In the genomic region with DNA sequence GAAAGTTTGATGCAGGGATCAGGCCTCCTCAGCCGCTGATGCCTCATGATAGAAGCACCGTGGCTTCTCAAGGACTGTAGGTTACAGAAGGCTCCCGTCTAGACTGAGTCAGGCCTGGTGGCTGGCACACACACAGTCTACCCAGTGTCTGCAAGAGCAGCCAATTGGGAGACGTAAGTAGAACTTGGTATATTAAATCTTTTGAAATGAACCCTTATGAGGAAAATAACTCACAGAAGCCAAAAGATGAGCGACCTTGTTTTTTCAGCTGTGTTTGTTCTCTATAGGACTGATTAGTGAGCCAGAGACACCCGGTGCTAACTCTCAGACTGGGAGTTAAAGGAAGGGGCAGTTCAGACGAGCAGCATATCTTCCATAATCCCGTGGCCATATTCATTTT, we compare ENCODE assay signal across 19 cellular contexts. TPM values are rescaled to one million over a fixed set of nuclear protein-coding genes. Genes with fewer than 3 reads are reported as not detected.
DNase-seq lines count a peak whose midpoint lies in the region; ATAC-seq and TF ChIP-seq lines count a peak whose summit lies in the region.
"Had no signal": no experiment of that assay in that cellular context is flagged by ENCODE, and none has a peak within 500 bp of the region (broad histone marks: within the 10 kb centered on the region; RNA-seq: fewer than 3 reads in every experiment).

No MANE protein-coding gene starts in this region.

- H3K4me1 Mint-ChIP-seq in WTC11: peaks cover 68% of the 10 kb centered on the region
- peaks cover 5% of the 10 kb centered on the region for H3K4me1 Mint-ChIP-seq in stimulated activated memory B cell treated with anti-CD40 and anti-IgM and Interleukin-4, amounts not matched to agents 10 μg/mL and 1 μg/mL and 100 μg/mL, for 72 hours

- H3K27ac Mint-ChIP-seq in WTC11: no peak overlapping the region
- no peak overlapping the region for H3K27ac Mint-ChIP-seq in stimulated activated memory B cell treated with anti-CD40 and anti-IgM and Interleukin-4, amounts not matched to agents 10 μg/mL and 1 μg/mL and 100 μg/mL, for 72 hours
- H3K27ac Mint-ChIP-seq: CD4-positive, CD25-positive, alpha-beta regulatory T cell had no signal

- no peaks in the 10 kb centered on the region for H3K36me3 Mint-ChIP-seq in WTC11
- no peaks in the 10 kb centered on the region for H3K36me3 Mint-ChIP-seq in stimulated activated memory B cell treated with anti-CD40 and anti-IgM and Interleukin-4, amounts not matched to agents 10 μg/mL and 1 μg/mL and 100 μg/mL, for 72 hours
- H3K36me3 Mint-ChIP-seq: CD4-positive, CD25-positive, alpha-beta regulatory T cell had no signal

- CTCF ChIA-PET in WTC11 (lab: Charles Lee): interaction anchor here (2.6 kb wide), 1 partner anchor 229 kb away, joined by 10 read pairs; no protein-coding TSS in a partner anchor

- H3K9me3 Mint-ChIP-seq in WTC11: no peaks in the 10 kb centered on the region
- peaks cover 3% of the 10 kb centered on the region for H3K9me3 Mint-ChIP-seq in stimulated activated memory B cell treated with anti-CD40 and anti-IgM and Interleukin-4, amounts not matched to agents 10 μg/mL and 1 μg/mL and 100 μg/mL, for 72 hours

- intact Hi-C loops in left colon (cut with DNase I, micrococcal nuclease): no loop called here

- H3K27me3 Mint-ChIP-seq in WTC11 (ENCODE audit: low read depth): peaks cover 30% of the 10 kb centered on the region
- H3K27me3 Mint-ChIP-seq in stimulated activated memory B cell treated with anti-CD40 and anti-IgM and Interleukin-4, amounts not matched to agents 10 μg/mL and 1 μg/mL and 100 μg/mL, for 72 hours: peaks cover 27% of the 10 kb centered on the region

- no peak overlapping the region for H3K4me3 Mint-ChIP-seq in WTC11
- H3K4me3 Mint-ChIP-seq in stimulated activated memory B cell treated with anti-CD40 and anti-IgM and Interleukin-4, amounts not matched to agents 10 μg/mL and 1 μg/mL and 100 μg/mL, for 72 hours: no peak overlapping the region
- H3K4me3 Mint-ChIP-seq: CD4-positive, CD25-positive, alpha-beta regulatory T cell had no signal

- POLR2A ChIA-PET in WTC11 (lab: Charles Lee): no interaction called here

- DNase-seq in DMS53 treated with DMSO at 0.1 percent for 48 hours (lab: John Stamatoyannopoulos, UW; ENCODE audit: unreplicated experiment) (peak; percentile 13), NCI-H1092 treated with DMSO at 0.1 percent for 48 hours (lab: John Stamatoyannopoulos, UW) (peak; percentile 70), WTC11 (ENCODE audit: low spot score) (no peak), left colon (no peak), NCI-H1048 (lab: John Stamatoyannopoulos, UW) (no peak)
- DNase-seq: Caco-2; CD4-positive, CD25-positive, alpha-beta regulatory T cell; DMS 273 treated with DMSO at 0.1 percent for 48 hours; IMR-90; MV-4-11; NCI-H1417 treated with DMSO at 0.1 percent for 48 hours; NCI-H187; NCI-H446; NCI-H526; NK-92 treated with Interleukin-12 subunit alpha and Interleukin-12 subunit beta, amount 100 ng/mL, for 24 hours; T-helper 1 cell had no signal

- ATAC-seq in WTC11: peak; percentile 71
- peak; percentile 43 for ATAC-seq in stimulated activated memory B cell treated with anti-CD40 and anti-IgM and Interleukin-4, amounts not matched to agents 10 μg/mL and 1 μg/mL and 100 μg/mL, for 72 hours
- ATAC-seq in left colon: no peak
- no peak for ATAC-seq in GM18858 (IDR thresholded peaks at IDR 0.05; ENCODE audit: unreplicated experiment)

- no peak for TF ChIP-seq CTCF in WTC11 (IDR thresholded peaks at IDR 0.05)

TF ChIP-seq in WTC11, 78 proteins besides CTCF, POLR2A, EP300 and RAD21:
- TF ChIP-seq, protein P1, sequence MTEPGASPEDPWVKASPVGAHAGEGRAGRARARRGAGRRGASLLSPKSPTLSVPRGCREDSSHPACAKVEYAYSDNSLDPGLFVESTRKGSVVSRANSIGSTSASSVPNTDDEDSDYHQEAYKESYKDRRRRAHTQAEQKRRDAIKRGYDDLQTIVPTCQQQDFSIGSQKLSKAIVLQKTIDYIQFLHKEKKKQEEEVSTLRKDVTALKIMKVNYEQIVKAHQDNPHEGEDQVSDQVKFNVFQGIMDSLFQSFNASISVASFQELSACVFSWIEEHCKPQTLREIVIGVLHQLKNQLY (CRISPR knock-in tag; IDR thresholded peaks at IDR 0.05): no peak
- TF ChIP-seq, protein P2, sequence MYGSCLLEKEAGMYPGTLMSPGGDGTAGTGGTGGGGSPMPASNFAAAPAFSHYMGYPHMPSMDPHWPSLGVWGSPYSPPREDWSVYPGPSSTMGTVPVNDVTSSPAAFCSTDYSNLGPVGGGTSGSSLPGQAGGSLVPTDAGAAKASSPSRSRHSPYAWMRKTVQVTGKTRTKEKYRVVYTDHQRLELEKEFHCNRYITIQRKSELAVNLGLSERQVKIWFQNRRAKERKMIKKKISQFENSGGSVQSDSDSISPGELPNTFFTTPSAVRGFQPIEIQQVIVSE (CRISPR knock-in tag; IDR thresholded peaks at IDR 0.05; ENCODE audit: borderline replicate concordance): no peak
- no peak for TF ChIP-seq EMX1 (CRISPR knock-in tag; IDR thresholded peaks at IDR 0.05)
- TF ChIP-seq SMAD3 (CRISPR knock-in tag; IDR thresholded peaks at IDR 0.05; ENCODE audit: borderline replicate concordance): no peak
- no peak for TF ChIP-seq NFYB (CRISPR knock-in tag; conservative IDR thresholded peaks at IDR 0.05; ENCODE audit: low read depth)
- TF ChIP-seq, protein P3, sequence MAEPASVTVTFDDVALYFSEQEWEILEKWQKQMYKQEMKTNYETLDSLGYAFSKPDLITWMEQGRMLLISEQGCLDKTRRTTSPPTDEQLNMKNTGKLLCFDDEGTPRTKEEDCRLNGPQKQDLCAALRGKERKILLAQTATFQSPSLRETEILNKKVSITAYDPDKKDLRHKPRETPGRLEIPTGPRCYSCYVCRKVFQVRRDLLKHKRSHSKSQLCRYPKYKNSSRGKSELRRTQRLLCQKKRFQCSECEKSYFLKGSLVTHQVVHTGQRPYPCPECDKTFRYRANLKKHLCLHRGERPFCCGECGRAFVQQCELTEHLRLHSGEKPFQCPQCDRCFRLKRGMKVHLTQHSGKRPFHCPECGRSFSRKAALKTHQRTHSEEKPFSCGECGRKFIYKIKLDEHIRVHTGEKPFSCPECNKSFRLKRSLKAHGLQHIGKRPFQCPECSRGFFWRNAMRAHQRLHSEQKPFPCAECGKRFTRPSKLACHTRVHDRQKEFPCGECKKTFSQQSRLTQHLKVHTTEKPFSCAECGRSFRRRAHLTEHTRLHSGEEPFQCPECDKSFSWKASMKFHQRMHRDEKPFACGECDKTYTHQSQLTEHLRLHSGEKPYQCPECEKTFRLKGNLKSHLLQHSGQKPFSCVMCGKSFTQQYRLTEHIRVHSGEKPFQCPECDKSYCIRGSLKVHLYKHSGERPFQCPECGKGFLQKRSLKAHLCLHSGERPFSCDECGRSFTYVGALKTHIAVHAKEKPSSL (CRISPR knock-in tag; conservative IDR thresholded peaks at IDR 0.05): no peak
- no peak for TF ChIP-seq IRF2 (CRISPR knock-in tag; IDR thresholded peaks at IDR 0.05; ENCODE audit: borderline replicate concordance, low read depth)
- no peak for TF ChIP-seq SMAD4 (CRISPR knock-in tag; IDR thresholded peaks at IDR 0.05)
- TF ChIP-seq NR2C2 (CRISPR knock-in tag; IDR thresholded peaks at IDR 0.05): no peak
- TF ChIP-seq, protein P4, sequence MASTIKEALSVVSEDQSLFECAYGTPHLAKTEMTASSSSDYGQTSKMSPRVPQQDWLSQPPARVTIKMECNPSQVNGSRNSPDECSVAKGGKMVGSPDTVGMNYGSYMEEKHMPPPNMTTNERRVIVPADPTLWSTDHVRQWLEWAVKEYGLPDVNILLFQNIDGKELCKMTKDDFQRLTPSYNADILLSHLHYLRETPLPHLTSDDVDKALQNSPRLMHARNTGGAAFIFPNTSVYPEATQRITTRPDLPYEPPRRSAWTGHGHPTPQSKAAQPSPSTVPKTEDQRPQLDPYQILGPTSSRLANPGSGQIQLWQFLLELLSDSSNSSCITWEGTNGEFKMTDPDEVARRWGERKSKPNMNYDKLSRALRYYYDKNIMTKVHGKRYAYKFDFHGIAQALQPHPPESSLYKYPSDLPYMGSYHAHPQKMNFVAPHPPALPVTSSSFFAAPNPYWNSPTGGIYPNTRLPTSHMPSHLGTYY (CRISPR knock-in tag; IDR thresholded peaks at IDR 0.05): no peak
- no peak for TF ChIP-seq ATF1 (CRISPR knock-in tag; IDR thresholded peaks at IDR 0.05)
- no peak for TF ChIP-seq ZNF219 (CRISPR knock-in tag; IDR thresholded peaks at IDR 0.05; ENCODE audit: borderline replicate concordance)
- TF ChIP-seq GRHL2 (CRISPR knock-in tag; IDR thresholded peaks at IDR 0.05; ENCODE audit: insufficient replicate concordance, severe bottlenecking): no peak

RNA-seq across cellular contexts. Expression of a gene that starts 5.9 kb away (rescaled TPM):
- total RNA-seq in WTC11 (2021): 2.3 to 3.1 TPM (median 3.0 TPM) in 3 replicates
- 1 to 10 TPM in 1 of 2 donors, under 1 TPM in 1; 0.85 to 2.2 TPM for total RNA-seq in left colon
- total RNA-seq: CD4-positive, CD25-positive, alpha-beta regulatory T cell; G401 had no signal

Comparison
In these comparisons a context has a peak if more than half of its experiments do, and no peak if none do; other contexts are left out.
1. DNase-seq: peak in DMS53 treated with DMSO at 0.1 percent for 48 hours (single experiment) and NCI-H1092 treated with DMSO at 0.1 percent for 48 hours (single experiment); none in WTC11 (single experiment), left colon (0 of 2) and NCI-H1048 (single experiment).
2. ATAC-seq: peak in WTC11 (single experiment) and stimulated activated memory B cell treated with anti-CD40 and anti-IgM and Interleukin-4, amounts not matched to agents 10 μg/mL and 1 μg/mL and 100 μg/mL, for 72 hours (single experiment); none in left colon (single experiment) and GM18858 (single experiment).